ENCODE assay signal across 1 cellular context in the genomic region with DNA sequence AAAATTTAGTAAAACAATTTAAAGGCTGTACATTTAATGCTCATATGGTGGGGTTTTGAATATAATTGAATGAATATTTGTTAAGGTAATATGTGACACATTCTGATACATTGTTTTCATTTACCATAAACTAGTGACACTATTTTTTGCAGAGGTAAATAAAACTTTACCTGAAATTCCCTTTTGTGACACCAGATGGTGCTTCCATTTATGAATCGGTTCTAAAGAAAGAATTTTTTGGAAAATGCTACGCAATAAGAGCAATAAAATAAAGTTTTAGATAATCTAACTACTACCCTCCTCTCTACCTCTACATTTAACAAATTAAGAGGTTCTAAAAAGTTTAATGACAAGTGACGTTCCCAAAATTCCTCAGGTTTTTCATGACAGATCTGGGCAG.
TF ChIP-seq lines count a peak whose summit lies in the region.

No MANE protein-coding gene starts in this region.

TF ChIP-seq in HCT116, 20 proteins besides CTCF, POLR2A, EP300 and RAD21 (continued from another document):
- TF ChIP-seq, protein P1, sequence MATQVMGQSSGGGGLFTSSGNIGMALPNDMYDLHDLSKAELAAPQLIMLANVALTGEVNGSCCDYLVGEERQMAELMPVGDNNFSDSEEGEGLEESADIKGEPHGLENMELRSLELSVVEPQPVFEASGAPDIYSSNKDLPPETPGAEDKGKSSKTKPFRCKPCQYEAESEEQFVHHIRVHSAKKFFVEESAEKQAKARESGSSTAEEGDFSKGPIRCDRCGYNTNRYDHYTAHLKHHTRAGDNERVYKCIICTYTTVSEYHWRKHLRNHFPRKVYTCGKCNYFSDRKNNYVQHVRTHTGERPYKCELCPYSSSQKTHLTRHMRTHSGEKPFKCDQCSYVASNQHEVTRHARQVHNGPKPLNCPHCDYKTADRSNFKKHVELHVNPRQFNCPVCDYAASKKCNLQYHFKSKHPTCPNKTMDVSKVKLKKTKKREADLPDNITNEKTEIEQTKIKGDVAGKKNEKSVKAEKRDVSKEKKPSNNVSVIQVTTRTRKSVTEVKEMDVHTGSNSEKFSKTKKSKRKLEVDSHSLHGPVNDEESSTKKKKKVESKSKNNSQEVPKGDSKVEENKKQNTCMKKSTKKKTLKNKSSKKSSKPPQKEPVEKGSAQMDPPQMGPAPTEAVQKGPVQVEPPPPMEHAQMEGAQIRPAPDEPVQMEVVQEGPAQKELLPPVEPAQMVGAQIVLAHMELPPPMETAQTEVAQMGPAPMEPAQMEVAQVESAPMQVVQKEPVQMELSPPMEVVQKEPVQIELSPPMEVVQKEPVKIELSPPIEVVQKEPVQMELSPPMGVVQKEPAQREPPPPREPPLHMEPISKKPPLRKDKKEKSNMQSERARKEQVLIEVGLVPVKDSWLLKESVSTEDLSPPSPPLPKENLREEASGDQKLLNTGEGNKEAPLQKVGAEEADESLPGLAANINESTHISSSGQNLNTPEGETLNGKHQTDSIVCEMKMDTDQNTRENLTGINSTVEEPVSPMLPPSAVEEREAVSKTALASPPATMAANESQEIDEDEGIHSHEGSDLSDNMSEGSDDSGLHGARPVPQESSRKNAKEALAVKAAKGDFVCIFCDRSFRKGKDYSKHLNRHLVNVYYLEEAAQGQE (IDR thresholded peaks at IDR 0.05; ENCODE audit: low read depth): no peak
- TF ChIP-seq, protein P2, sequence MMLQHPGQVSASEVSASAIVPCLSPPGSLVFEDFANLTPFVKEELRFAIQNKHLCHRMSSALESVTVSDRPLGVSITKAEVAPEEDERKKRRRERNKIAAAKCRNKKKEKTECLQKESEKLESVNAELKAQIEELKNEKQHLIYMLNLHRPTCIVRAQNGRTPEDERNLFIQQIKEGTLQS (IDR thresholded peaks at IDR 0.05): no peak
- TF ChIP-seq CBX3 (IDR thresholded peaks at IDR 0.05; ENCODE audit: low read depth) (no peak), SIN3A (IDR thresholded peaks at IDR 0.05; ENCODE audit: low read depth) (no peak), ZFX (IDR thresholded peaks at IDR 0.05) (no peak), EZH2phosphoT487 (IDR thresholded peaks at IDR 0.05; ENCODE audit: borderline replicate concordance) (no peak)
